Comparison of ENCODE assay signal across 8 cellular contexts in genomic region chr17:67441052-67441738, GRCh38.
A peak's percentile ranks its signal among the peaks of the same experiment; 100 is the strongest.
DNase-seq lines count a peak whose midpoint lies in the region; ATAC-seq and TF ChIP-seq lines count a peak whose summit lies in the region.

No MANE protein-coding gene starts in this region.

- H3K27ac ChIP-seq in DOHH2 (ENCODE audit: low read depth, low read length) (peak overlapping the region; percentile 89), skin epidermis (peak overlapping the region in 19 of 21 experiments; percentile 14 to 95 (median 73)), tibial artery (no peak overlapping the region)

- no peak for ATAC-seq in GM18868 (IDR thresholded peaks at IDR 0.05; ENCODE audit: unreplicated experiment)

- H3K4me1 ChIP-seq in DOHH2 (ENCODE audit: control insufficient read depth, low read length): peaks cover 48% of the 10 kb centered on the region
- H3K4me1 ChIP-seq in tibial artery: peaks cover 0 to 6% (median 0%) of the 10 kb centered on the region in 4 donors

- H3F3A ChIP-seq in DOHH2 (ENCODE audit: control insufficient read depth, insufficient read depth): peaks cover 7% of the 10 kb centered on the region; the same call in 1 of the 2 replicates

- no peaks in the 10 kb centered on the region for H3K36me3 ChIP-seq in DOHH2 (ENCODE audit: control insufficient read depth, low read length)
- no peaks in the 10 kb centered on the region for H3K36me3 ChIP-seq in tibial artery

- intact Hi-C loops in tibial artery (cut with DNase I; ENCODE audit: low total_unique reads): no loop called here

- H3K4me3 ChIP-seq in DOHH2 (ENCODE audit: low read length) (peak overlapping the region; percentile 70), skin epidermis (peak overlapping the region in 1 of 7 experiments; percentile 10), tibial artery (no peak overlapping the region)

- H4K20me1 ChIP-seq in DOHH2 (ENCODE audit: control insufficient read depth, insufficient read depth, low read depth, low read length): no peaks in the 10 kb centered on the region

- H3K9me3 ChIP-seq in DOHH2 (ENCODE audit: control insufficient read depth, insufficient read depth, low read length): no peaks in the 10 kb centered on the region
- no peaks in the 10 kb centered on the region for H3K9me3 ChIP-seq in tibial artery

- H3K4me2 ChIP-seq in DOHH2 (ENCODE audit: low read length): peak overlapping the region; percentile 88

- no peak for TF ChIP-seq CTCF in DOHH2 (IDR thresholded peaks at IDR 0.05; ENCODE audit: low read depth, low read length, poor library complexity, severe bottlenecking)
- no peak for TF ChIP-seq CTCF in tibial artery (IDR thresholded peaks at IDR 0.05)

- peaks cover 4% of the 10 kb centered on the region for H3K79me2 ChIP-seq in DOHH2 (ENCODE audit: control insufficient read depth, low read length)

- DNase-seq in NOMO-1 (lab: John Stamatoyannopoulos, UW; ENCODE audit: unreplicated experiment in 2 of 2): peak; percentile 28 to 73
- peak; percentile 50 for DNase-seq in activated T-cell treated with anti-CD3 and anti-CD28 coated beads for 48 hours (ENCODE audit: low read depth)
- DNase-seq in glomerular visceral epithelial cell (ENCODE audit: extremely low spot score): peak; percentile 44
- DNase-seq in NCI-H1092 (lab: John Stamatoyannopoulos, UW): no peak
- DNase-seq in tibial artery: no peak

- no peaks in the 10 kb centered on the region for H3K9me2 ChIP-seq in DOHH2 (replicated peaks; ENCODE audit: control insufficient read depth, low read length)

- H3K27me3 ChIP-seq in DOHH2 (ENCODE audit: control insufficient read depth, low read length) (no peaks in the 10 kb centered on the region), tibial artery (no peaks in the 10 kb centered on the region)

Comparison
In these comparisons a context has a peak if more than half of its experiments do, and no peak if none do; other contexts are left out.
1. H3K27ac ChIP-seq: peak in DOHH2 (single experiment) and skin epidermis (19 of 21); none in tibial artery (0 of 2).
2. DNase-seq: peak in NOMO-1 (2 of 2), activated T-cell treated with anti-CD3 and anti-CD28 coated beads for 48 hours (single experiment) and glomerular visceral epithelial cell (single experiment); none in NCI-H1092 (single experiment) and tibial artery (0 of 2).